Comparison of ENCODE assay signal across 8 cellular contexts in the genomic region with DNA sequence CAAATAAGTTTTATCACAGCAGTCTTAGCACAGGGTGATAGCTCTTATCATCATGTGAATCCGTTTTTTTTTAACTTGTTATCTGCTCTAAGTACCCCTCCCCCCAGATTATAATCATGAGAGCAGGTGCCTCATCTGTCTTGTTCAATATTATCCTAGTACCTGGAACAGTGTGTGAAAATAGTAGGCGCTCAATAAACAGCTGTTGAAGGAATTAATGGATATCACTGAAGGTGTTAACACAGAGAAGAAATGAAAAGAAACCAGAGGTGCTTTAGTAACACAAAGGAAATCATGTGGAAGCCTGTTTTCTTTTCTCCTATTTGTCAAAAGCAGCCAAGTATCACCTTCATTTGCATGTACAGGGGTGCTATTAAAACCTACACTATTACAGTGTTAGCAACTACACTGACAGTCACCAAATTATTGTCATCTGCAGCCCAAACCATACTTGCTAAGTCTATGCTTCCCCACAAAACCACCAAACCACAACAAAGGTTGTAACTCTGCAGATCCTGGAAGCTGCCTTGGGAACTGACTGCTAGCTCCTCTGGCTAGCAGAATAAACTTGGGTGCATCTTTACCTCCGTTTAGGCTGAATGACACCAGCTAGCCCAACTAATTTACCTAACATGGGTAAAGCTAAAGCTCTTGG. TPM values are rescaled to one million over a fixed set of nuclear protein-coding genes. Genes with fewer than 3 reads are reported as not detected.
DNase-seq lines count a peak whose midpoint lies in the region; ATAC-seq and TF ChIP-seq lines count a peak whose summit lies in the region.

No MANE protein-coding gene starts in this region.

- peak; percentile 15 to 17 for ATAC-seq in CD4-positive, CD25-positive, alpha-beta regulatory T cell (ENCODE audit: low read depth in 2 of 2)
- ATAC-seq in HG02870 (IDR thresholded peaks at IDR 0.05; ENCODE audit: unreplicated experiment) (peak; percentile 36), heart right ventricle (no peak)

- H3K27ac Mint-ChIP-seq in CD4-positive, CD25-positive, alpha-beta regulatory T cell: peak overlapping the region; percentile 86 to 99 (median 90)

- peak overlapping the region; percentile 65 for H3K4me3 ChIP-seq in CD4-positive, CD25-positive, alpha-beta regulatory T cell (ENCODE audit: low read depth, low read length)
- H3K4me3 ChIP-seq in fibroblast of the aortic adventitia (ENCODE audit: low read depth, low read length): peak overlapping the region; percentile 34
- no peak overlapping the region for H3K4me3 ChIP-seq in heart right ventricle

- H3K36me3 ChIP-seq in CD4-positive, CD25-positive, alpha-beta regulatory T cell (ENCODE audit: control insufficient read depth, insufficient read depth, low read length): peaks cover 24% of the 10 kb centered on the region
- H3K36me3 ChIP-seq in heart right ventricle: peaks cover 0 to 27% (median 20%) of the 10 kb centered on the region in 9 donors

- DNase-seq in CD4-positive, CD25-positive, alpha-beta regulatory T cell: peak; percentile 50 to 79 (median 62)
- peak; percentile 29 for DNase-seq in activated CD4-positive, alpha-beta T cell treated with anti-CD3 and anti-CD28 coated beads for 1 hour
- DNase-seq in fibroblast of the aortic adventitia (ENCODE audit: low read depth) (peak; percentile 30), hypothalamus (lab: John Stamatoyannopoulos, UW) (no peak), NCI-H446 treated with DMSO at 0.1 percent for 48 hours (lab: John Stamatoyannopoulos, UW) (no peak), heart right ventricle (no peak), ecto neural progenitor cell (ENCODE audit: low spot score) (no peak)

- H3K27me3 ChIP-seq in CD4-positive, CD25-positive, alpha-beta regulatory T cell (ENCODE audit: control insufficient read depth, insufficient read depth, low read length): no peaks in the 10 kb centered on the region
- H3K27me3 ChIP-seq in heart right ventricle: no peaks in the 10 kb centered on the region

- peak overlapping the region; percentile 58 for H3K27ac ChIP-seq in CD4-positive, CD25-positive, alpha-beta regulatory T cell (ENCODE audit: insufficient read depth, low read length, poor library complexity, severe bottlenecking)
- H3K27ac ChIP-seq in heart right ventricle: no peak overlapping the region

- peaks cover 27% of the 10 kb centered on the region for H3K36me3 Mint-ChIP-seq in CD4-positive, CD25-positive, alpha-beta regulatory T cell

- no peak for TF ChIP-seq CTCF in fibroblast of the aortic adventitia (IDR thresholded peaks at IDR 0.05; ENCODE audit: insufficient read depth, low read length)
- TF ChIP-seq CTCF in heart right ventricle (IDR thresholded peaks at IDR 0.05): no peak

- no peaks in the 10 kb centered on the region for H3K27me3 Mint-ChIP-seq in CD4-positive, CD25-positive, alpha-beta regulatory T cell

- peak overlapping the region; percentile 57 to 86 (median 69) for H3K4me3 Mint-ChIP-seq in CD4-positive, CD25-positive, alpha-beta regulatory T cell

- WGBS in heart right ventricle, 2 donors: 67 to 71% methylated on average over 3 of the region's 3 CpGs

- H3K9me3 ChIP-seq in CD4-positive, CD25-positive, alpha-beta regulatory T cell (ENCODE audit: control insufficient read depth in 2 of 2, low read length in 2 of 2): no peaks in the 10 kb centered on the region
- no peaks in the 10 kb centered on the region for H3K9me3 ChIP-seq in heart right ventricle

- intact Hi-C loops in heart right ventricle (cut with DNase I): loop anchor here in 3 of 10 donors (5.0 to 10.0 kb wide), 2 partner anchors 48 to 281 kb away; a partner anchor contains a TSS

- H3K4me1 ChIP-seq in CD4-positive, CD25-positive, alpha-beta regulatory T cell (ENCODE audit: control insufficient read depth, insufficient read depth, low read length, poor library complexity, severe bottlenecking): peaks cover 47% of the 10 kb centered on the region
- H3K4me1 ChIP-seq in heart right ventricle: peaks cover 5 to 50% (median 29%) of the 10 kb centered on the region in 9 donors

- H3K4me1 Mint-ChIP-seq in CD4-positive, CD25-positive, alpha-beta regulatory T cell: peaks cover 33 to 77% (median 68%) of the 10 kb centered on the region in 4 donors

- no peaks in the 10 kb centered on the region for H3K9me3 Mint-ChIP-seq in CD4-positive, CD25-positive, alpha-beta regulatory T cell

RNA-seq across cellular contexts. Expression of a gene that starts 2.9 kb away (rescaled TPM):
- 75.5 TPM for total RNA-seq in CD4-positive, CD25-positive, alpha-beta regulatory T cell
- polyA plus RNA-seq in CD4-positive, CD25-positive, alpha-beta regulatory T cell: 10 to 100 TPM; 31.3 to 42.7 (median 36.9) TPM
- 61.6 and 186 TPM in 2 replicates for total RNA-seq in fibroblast of the aortic adventitia (ENCODE audit: low replicate concordance)
- 10 to 100 TPM in 5 of 10 donors, 1 to 10 TPM in 5; 8.5 to 15.8 (median 11.3) TPM for total RNA-seq in heart right ventricle
- polyA plus RNA-seq in heart right ventricle: 1 to 10 TPM; 7.3 to 9.7 TPM

RNA-seq across cellular contexts. Expression of a gene that starts 3.1 kb away (rescaled TPM):
- total RNA-seq in CD4-positive, CD25-positive, alpha-beta regulatory T cell: 6.6 TPM
- 10 to 100 TPM; 19.1 to 25.7 (median 22.9) TPM for polyA plus RNA-seq in CD4-positive, CD25-positive, alpha-beta regulatory T cell
- total RNA-seq in fibroblast of the aortic adventitia (ENCODE audit: low replicate concordance): 5.6 and 15.6 TPM in 2 replicates
- total RNA-seq in heart right ventricle: 10 to 100 TPM; 12.4 to 18.0 (median 15.2) TPM
- 10 to 100 TPM in 1 of 2 donors, 1 to 10 TPM in 1; 5.6 to 16.1 TPM for polyA plus RNA-seq in heart right ventricle

RNA-seq across cellular contexts. Expression of a gene that starts 50.7 kb away (rescaled TPM):
- 50.2 TPM for total RNA-seq in CD4-positive, CD25-positive, alpha-beta regulatory T cell
- polyA plus RNA-seq in CD4-positive, CD25-positive, alpha-beta regulatory T cell: 10 to 100 TPM; 73.7 to 81.0 (median 76.3) TPM
- total RNA-seq in fibroblast of the aortic adventitia (ENCODE audit: low replicate concordance) (109 and 134 TPM in 2 replicates), heart right ventricle (10 to 100 TPM; 23.9 to 47.4 (median 37.2) TPM)
- polyA plus RNA-seq in heart right ventricle: 10 to 100 TPM; 38.0 to 98.0 TPM

RNA-seq across cellular contexts. Expression of a gene that starts 50.8 kb away (rescaled TPM):
- total RNA-seq in CD4-positive, CD25-positive, alpha-beta regulatory T cell: 3.6 TPM
- polyA plus RNA-seq in CD4-positive, CD25-positive, alpha-beta regulatory T cell: 10 to 100 TPM; 10.3 to 21.1 (median 16.5) TPM
- total RNA-seq in fibroblast of the aortic adventitia (ENCODE audit: low replicate concordance): 3.8 and 12.7 TPM in 2 replicates
- total RNA-seq in heart right ventricle: 10 to 100 TPM; 18.0 to 37.2 (median 28.0) TPM
- 10 to 100 TPM; 20.1 to 23.8 TPM for polyA plus RNA-seq in heart right ventricle

Comparison
In these comparisons a context has a peak if more than half of its experiments do, and no peak if none do; other contexts are left out.
1. ATAC-seq: peak in CD4-positive, CD25-positive, alpha-beta regulatory T cell (2 of 2) and HG02870 (single experiment); none in heart right ventricle (0 of 8).
2. DNase-seq: peak in CD4-positive, CD25-positive, alpha-beta regulatory T cell (3 of 3), activated CD4-positive, alpha-beta T cell treated with anti-CD3 and anti-CD28 coated beads for 1 hour (single experiment) and fibroblast of the aortic adventitia (single experiment); none in hypothalamus (0 of 51), NCI-H446 treated with DMSO at 0.1 percent for 48 hours (single experiment), heart right ventricle (0 of 2) and ecto neural progenitor cell (single experiment).
3. H3K4me3 ChIP-seq: peak in CD4-positive, CD25-positive, alpha-beta regulatory T cell (single experiment) and fibroblast of the aortic adventitia (single experiment); none in heart right ventricle (0 of 10).